20 cellular contexts compared by ENCODE assay signal in genomic region chr3:79564192-79564591, GRCh38.
DNase-seq lines count a peak whose midpoint lies in the region; ATAC-seq lines count a peak whose summit lies in the region.
"Had no signal": no experiment of that assay in that cellular context is flagged by ENCODE, and none has a peak within 500 bp of the region (broad histone marks: within the 10 kb centered on the region; RNA-seq: fewer than 3 reads in every experiment).

No MANE protein-coding gene starts in this region.

- ATAC-seq in GM18502 (IDR thresholded peaks at IDR 0.05; ENCODE audit: poor library complexity, unreplicated experiment) (peak; percentile 54), HG02885 (IDR thresholded peaks at IDR 0.05; ENCODE audit: poor library complexity, unreplicated experiment) (peak; percentile 77), GM18861 (IDR thresholded peaks at IDR 0.05; ENCODE audit: unreplicated experiment) (no peak), GM18519 (IDR thresholded peaks at IDR 0.05; ENCODE audit: low FRiP score, unreplicated experiment) (no peak)
- ATAC-seq: activated naive CD4-positive, alpha-beta T cell treated with anti-CD3 and anti-CD28 coated beads, Interleukin-2, amount 50 U/mL, for 72 hours; K562 had no signal

- no peak overlapping the region for H3K27ac Mint-ChIP-seq in activated T-helper 1 cell treated with anti-CD3 and anti-CD28 coated beads, Interleukin-12 subunit alpha, Interleukin-12 subunit beta, Interleukin-2, Interleukin-4 antibody, amounts not matched to agents 30 ng/mL and 10 ng/mL and 1 ng/mL, durations not matched to agents 14 hours and 24 hours and 36 hours
- H3K27ac Mint-ChIP-seq: activated naive CD4-positive, alpha-beta T cell treated with anti-CD3 and anti-CD28 coated beads, Interleukin-2, amount 50 U/mL, for 72 hours; CD14-positive monocyte; H9; progenitor cell of endocrine pancreas had no signal

- peak; percentile 15 for DNase-seq in NCI-H2227 treated with DMSO at 0.1 percent for 48 hours (lab: John Stamatoyannopoulos, UW)
- DNase-seq in myocyte (ENCODE audit: low read depth): peak; percentile 13
- DNase-seq in activated T-helper 1 cell treated with anti-CD3 and anti-CD28 coated beads, Interleukin-12 subunit alpha, Interleukin-12 subunit beta, Interleukin-2, Interleukin-4 antibody, amounts not matched to agents 30 ng/mL and 10 ng/mL and 1 ng/mL, durations not matched to agents 14 hours and 24 hours and 36 hours (ENCODE audit: low spot score): no peak
- DNase-seq in cerebellar nuclear complex (lab: John Stamatoyannopoulos, UW): no peak
- DNase-seq: anterior cingulate cortex, H9, kidney, mammary epithelial cell, MG63, NCI-H146, NCI-H526 treated with DMSO at 0.1 percent for 48 hours, transverse colon had no signal

- intact Hi-C loops in activated T-helper 1 cell treated with anti-CD3 and anti-CD28 coated beads, Interleukin-12 subunit alpha, Interleukin-12 subunit beta, Interleukin-2, Interleukin-4 antibody, amounts not matched to agents 30 ng/mL and 10 ng/mL and 1 ng/mL, durations not matched to agents 14 hours and 24 hours and 36 hours (cut with micrococcal nuclease): no loop called here

- H3K9me3 Mint-ChIP-seq in activated T-helper 1 cell treated with anti-CD3 and anti-CD28 coated beads, Interleukin-12 subunit alpha, Interleukin-12 subunit beta, Interleukin-2, Interleukin-4 antibody, amounts not matched to agents 30 ng/mL and 10 ng/mL and 1 ng/mL, durations not matched to agents 14 hours and 24 hours and 36 hours: peaks cover 9% of the 10 kb centered on the region
- H3K9me3 Mint-ChIP-seq: H9 had no signal

- no peaks in the 10 kb centered on the region for H3K27me3 Mint-ChIP-seq in activated T-helper 1 cell treated with anti-CD3 and anti-CD28 coated beads, Interleukin-12 subunit alpha, Interleukin-12 subunit beta, Interleukin-2, Interleukin-4 antibody, amounts not matched to agents 30 ng/mL and 10 ng/mL and 1 ng/mL, durations not matched to agents 14 hours and 24 hours and 36 hours (ENCODE audit: insufficient read depth)
- H3K27me3 Mint-ChIP-seq: progenitor cell of endocrine pancreas had no signal

- H3K4me1 Mint-ChIP-seq in activated T-helper 1 cell treated with anti-CD3 and anti-CD28 coated beads, Interleukin-12 subunit alpha, Interleukin-12 subunit beta, Interleukin-2, Interleukin-4 antibody, amounts not matched to agents 30 ng/mL and 10 ng/mL and 1 ng/mL, durations not matched to agents 14 hours and 24 hours and 36 hours (ENCODE audit: low read depth): no peaks in the 10 kb centered on the region
- H3K4me1 Mint-ChIP-seq: CD14-positive monocyte, H9 had no signal

- no peaks in the 10 kb centered on the region for H3K36me3 Mint-ChIP-seq in activated T-helper 1 cell treated with anti-CD3 and anti-CD28 coated beads, Interleukin-12 subunit alpha, Interleukin-12 subunit beta, Interleukin-2, Interleukin-4 antibody, amounts not matched to agents 30 ng/mL and 10 ng/mL and 1 ng/mL, durations not matched to agents 14 hours and 24 hours and 36 hours (ENCODE audit: low read depth)
- H3K36me3 Mint-ChIP-seq: activated naive CD4-positive, alpha-beta T cell treated with anti-CD3 and anti-CD28 coated beads, Interleukin-2, amount 50 U/mL, for 72 hours; CD14-positive monocyte had no signal

- H3K4me3 Mint-ChIP-seq in activated T-helper 1 cell treated with anti-CD3 and anti-CD28 coated beads, Interleukin-12 subunit alpha, Interleukin-12 subunit beta, Interleukin-2, Interleukin-4 antibody, amounts not matched to agents 30 ng/mL and 10 ng/mL and 1 ng/mL, durations not matched to agents 14 hours and 24 hours and 36 hours: no peak overlapping the region
- H3K4me3 Mint-ChIP-seq: CD14-positive monocyte, H9 had no signal

Comparison
In these comparisons a context has a peak if more than half of its experiments do, and no peak if none do; other contexts are left out.
1. ATAC-seq: peak in GM18502 (single experiment) and HG02885 (single experiment); none in GM18861 (single experiment) and GM18519 (single experiment).
2. DNase-seq: peak in NCI-H2227 treated with DMSO at 0.1 percent for 48 hours (single experiment) and myocyte (single experiment); none in activated T-helper 1 cell treated with anti-CD3 and anti-CD28 coated beads, Interleukin-12 subunit alpha, Interleukin-12 subunit beta, Interleukin-2, Interleukin-4 antibody, amounts not matched to agents 30 ng/mL and 10 ng/mL and 1 ng/mL, durations not matched to agents 14 hours and 24 hours and 36 hours (single experiment) and cerebellar nuclear complex (0 of 2).